1 cellular context compared by ENCODE assay signal in genomic region chr5:140134277-140134935, GRCh38.
TF ChIP-seq lines count a peak whose summit lies in the region.

No MANE protein-coding gene starts in this region.

TF ChIP-seq in endothelial cell of umbilical vein, 7 proteins besides CTCF, POLR2A, EP300 and RAD21:
- TF ChIP-seq FOS (IDR thresholded peaks at IDR 0.05; ENCODE audit: borderline replicate concordance, insufficient read depth, low read length) (no peak), JUN (IDR thresholded peaks at IDR 0.05; ENCODE audit: borderline replicate concordance, insufficient read depth, insufficient read length, low read depth) (no peak), POLR2AphosphoS5 (IDR thresholded peaks at IDR 0.05; ENCODE audit: insufficient read depth, low read depth, low read length) (no peak), EZH2 (IDR thresholded peaks at IDR 0.05; ENCODE audit: borderline replicate concordance, low read depth, low read length, severe bottlenecking) (no peak)
TF ChIP-seq in endothelial cell of umbilical vein: peak in this region for 0.
